ENCODE assay signal across 9 cellular contexts in genomic region chr7:19107392-19108147, GRCh38. TPM values are rescaled to one million over a fixed set of nuclear protein-coding genes. Genes with fewer than 3 reads are reported as not detected.
DNase-seq lines count a peak whose midpoint lies in the region; ATAC-seq, FAIRE-seq and TF ChIP-seq lines count a peak whose summit lies in the region.
"Had no signal": no experiment of that assay in that cellular context is flagged by ENCODE, and none has a peak within 500 bp of the region (broad histone marks: within the 10 kb centered on the region; RNA-seq: fewer than 3 reads in every experiment).

No MANE protein-coding gene starts in this region.

- DNase-seq in COLO668 (lab: John Stamatoyannopoulos, UW; ENCODE audit: unreplicated experiment) (peak; percentile 38), NCI-H69 (lab: John Stamatoyannopoulos, UW) (peak; percentile 93), fibroblast of mammary gland (ENCODE audit: low read depth) (peak; percentile 83), omental fat pad (ENCODE audit: low spot score) (no peak), caudate nucleus (lab: John Stamatoyannopoulos, UW) (no peak), kidney glomerular epithelial cell (lab: John Stamatoyannopoulos, UW) (no peak), urothelium cell line (ENCODE audit: low spot score) (no peak), NCI-H1694 treated with DMSO at 0.1 percent for 48 hours (lab: John Stamatoyannopoulos, UW) (no peak)

- no peak overlapping the region for H3K27ac ChIP-seq in caudate nucleus (ENCODE audit: low read depth, low read length)

- FAIRE-seq in urothelium cell line (lab: Jason Lieb, UNC): no peak

- TF ChIP-seq CTCF in fibroblast of mammary gland (conservative IDR thresholded peaks at IDR 0.05; ENCODE audit: control insufficient read depth, insufficient read depth, low read depth, low read length): no peak
- TF ChIP-seq CTCF in omental fat pad (IDR thresholded peaks at IDR 0.05): no peak

- peak; percentile 34 for ATAC-seq in omental fat pad (ENCODE audit: low FRiP score)

- H3K4me3 ChIP-seq in fibroblast of mammary gland (ENCODE audit: control insufficient read depth, low read depth, low read length): peak overlapping the region; percentile 67

RNA-seq across cellular contexts. Expression of gene TWIST1, which starts 9.9 kb away (rescaled TPM):
- total RNA-seq in omental fat pad: 10 to 100 TPM in 2 of 4 donors, 1 to 10 TPM in 2; 5.4 to 14.8 (median 9.9) TPM

RNA-seq across cellular contexts. Expression of gene FERD3L, which starts 37.7 kb away (rescaled TPM):
- not detected for total RNA-seq in omental fat pad
- total RNA-seq: mesenteric fat pad had no signal

Comparison
In these comparisons a context has a peak if more than half of its experiments do, and no peak if none do; other contexts are left out.
1. DNase-seq: peak in COLO668 (single experiment), NCI-H69 (single experiment) and fibroblast of mammary gland (single experiment); none in omental fat pad (single experiment), caudate nucleus (0 of 61), kidney glomerular epithelial cell (single experiment), urothelium cell line (single experiment) and NCI-H1694 treated with DMSO at 0.1 percent for 48 hours (single experiment).